8 cellular contexts compared by ENCODE assay signal in genomic region chr17:49851387-49852291, GRCh38. TPM values are rescaled to one million over a fixed set of nuclear protein-coding genes. Genes with fewer than 3 reads are reported as not detected.
A peak's percentile ranks its signal among the peaks of the same experiment; 100 is the strongest.
DNase-seq lines count a peak whose midpoint lies in the region; ATAC-seq and TF ChIP-seq lines count a peak whose summit lies in the region.

No MANE protein-coding gene starts in this region.

- 6 to 9% (median 7%) methylated on average over 43 to 55 of the region's 55 CpGs for WGBS in ovary, 3 donors
- WGBS in testis, 2 donors = 3 to 5% methylated on average over 43 to 54 of the region's 55 CpGs

- H3K27me3 ChIP-seq in HCT116 (ENCODE audit: insufficient read depth, low read length) = no peaks in the 10 kb centered on the region
- peaks cover 34% of the 10 kb centered on the region for H3K27me3 ChIP-seq in SJSA1 (replicated peaks)
- H3K27me3 ChIP-seq in ovary = no peaks in the 10 kb centered on the region
- no peaks in the 10 kb centered on the region for H3K27me3 ChIP-seq in testis

- H3K4me1 ChIP-seq in HCT116 (ENCODE audit: control insufficient read depth in 1 of 2, insufficient read depth in 2 of 2, low read length in 2 of 2) (peaks cover 0 to 8% of the 10 kb centered on the region in 2 experiments; a peak in 2 of 4 replicates), SJSA1 (replicated peaks) (peaks cover 18% of the 10 kb centered on the region), ovary (ENCODE audit: insufficient read depth) (peaks cover 1% of the 10 kb centered on the region), testis (peaks cover 4% of the 10 kb centered on the region)

- intact Hi-C loops in HCT116 (cut with micrococcal nuclease) = loop anchor here (1.0 kb wide), 1 partner anchor 284 kb away; no protein-coding TSS in a partner anchor
- intact Hi-C loops in head of caudate nucleus (cut with DNase I) = no loop called here
- intact Hi-C loops in ovary (cut with DNase I) = loop anchor here in 2 of 4 donors (5.0 to 10.0 kb wide), 3 partner anchors 144 to 287 kb away; partner anchors contain the start of genes NXPH3 (in 1 of the 2) and SLC35B1 (in 1 of the 2)
- intact Hi-C loops in testis (cut with DNase I; ENCODE audit: low total_unique reads) = loop anchor here (5.0 kb wide), 1 partner anchor 149 kb away; no protein-coding TSS in a partner anchor

- TF ChIP-seq CTCF in AG09319 (IDR thresholded peaks at IDR 0.05; ENCODE audit: low read depth, low read length) (peak; percentile 72), HCT116 (IDR thresholded peaks at IDR 0.05 in 2 of 3, conservative IDR thresholded peaks at IDR 0.05 in 1 of 3; ENCODE audit: borderline replicate concordance in 1 of 3, insufficient read depth in 1 of 3, low read depth in 2 of 3, low read length in 2 of 3) (peak; percentile 58 to 82 (median 77)), ovary (IDR thresholded peaks at IDR 0.05) (peak; percentile 29 to 46 (median 31)), testis (IDR thresholded peaks at IDR 0.05) (peak; percentile 33 to 65 (median 52))

- TF ChIP-seq EP300 in ovary (IDR thresholded peaks at IDR 0.05) = no peak

- BruUV-seq in HCT116 (replicated peaks; lab: Mats Ljungman, UMichigan) = no TSS peak

- H4K20me1 ChIP-seq in HCT116 (ENCODE audit: insufficient read depth) = no peaks in the 10 kb centered on the region

- H3K4me3 ChIP-seq in HCT116 (replicated peaks in 1 of 2; ENCODE audit: low read depth in 1 of 2, low read length in 2 of 2) (peak overlapping the region; percentile 35 to 52), SJSA1 (peak overlapping the region; percentile 47), ovary (peak overlapping the region; percentile 31), testis (peak overlapping the region; percentile 40 to 55)

- no peaks in the 10 kb centered on the region for H3K79me2 ChIP-seq in HCT116 (ENCODE audit: insufficient read depth, low read length)

- RAD21 ChIA-PET in HCT116 (lab: Charles Lee; ENCODE audit: low non-redundant PET in 1 of 2, low total read pairs in 2 of 2, uncharacterized antibody in 2 of 2, unreplicated experiment in 2 of 2) = interaction anchor here in 1 of 2 experiments (1.0 kb wide), 1 partner anchor 284 kb away, joined by 3 read pairs; no protein-coding TSS in a partner anchor

- POLR2A ChIA-PET in HCT116 (lab: Charles Lee) = no interaction called here

- TF ChIP-seq RAD21 in HCT116 (IDR thresholded peaks at IDR 0.05; ENCODE audit: low read depth) = peak; percentile 63

- no peak overlapping the region for H2AFZ ChIP-seq in HCT116 (ENCODE audit: low read depth, low read length, poor library complexity, severe bottlenecking)

- no peaks in the 10 kb centered on the region for H3K9me2 ChIP-seq in HCT116 (ENCODE audit: insufficient read depth)

- ATAC-seq in HCT116 (peak; percentile 88), GM21526 (IDR thresholded peaks at IDR 0.05; ENCODE audit: low FRiP score, unreplicated experiment) (no peak)

- peak overlapping the region; percentile 44 for H3K9ac ChIP-seq in HCT116 (ENCODE audit: low read length)

- TF ChIP-seq POLR2A in HCT116 (IDR thresholded peaks at IDR 0.05; ENCODE audit: borderline replicate concordance, extremely low read depth, insufficient read depth, insufficient read length) (no peak), ovary (IDR thresholded peaks at IDR 0.05) (no peak), testis (IDR thresholded peaks at IDR 0.05) (no peak)

- DNase-seq in AG09319 (ENCODE audit: extremely low read depth, low read depth) (peak; percentile 48), HCT116 (ENCODE audit: low read depth, low spot score) (no peak), SJSA1 (ENCODE audit: low read depth in 1 of 2, low spot score in 2 of 2) (peak; percentile 66 to 84), head of caudate nucleus (peak; percentile 16 to 80 (median 62)), ovary (peak; percentile 46 to 80 (median 77)), testis (peak; percentile 75)
- DNase-seq in activated naive CD4-positive, alpha-beta T cell (lab: John Stamatoyannopoulos, UW) = peak; percentile 30 to 63 (median 58)

- no peak overlapping the region for H3K27ac ChIP-seq in HCT116 (ENCODE audit: low read depth, low read length)
- no peak overlapping the region for H3K27ac ChIP-seq in SJSA1
- H3K27ac ChIP-seq in ovary = no peak overlapping the region
- H3K27ac ChIP-seq in testis = no peak overlapping the region

- peak overlapping the region; percentile 66 for H3K4me2 ChIP-seq in HCT116 (ENCODE audit: low read length)

- CTCF ChIA-PET in HCT116 (lab: Charles Lee) = interaction anchor here (0.7 to 1.6 kb wide), 7 partner anchors 138 to 294 kb away, joined by 3 to 8 read pairs (median 4); partner anchors contain the start of gene SLC35B1

- H3K9me3 ChIP-seq in HCT116 (ENCODE audit: control insufficient read depth in 1 of 2, insufficient read depth in 1 of 2, low read depth in 1 of 2, low read length in 2 of 2) (no peaks in the 10 kb centered on the region), SJSA1 (replicated peaks) (peaks cover 5% of the 10 kb centered on the region; the same call in 1 of the 2 replicates), ovary (no peaks in the 10 kb centered on the region), testis (no peaks in the 10 kb centered on the region)

- H3K36me3 ChIP-seq in HCT116 (ENCODE audit: control insufficient read depth in 1 of 2, insufficient read depth in 2 of 2, low read length in 2 of 2) = no peaks in the 10 kb centered on the region
- H3K36me3 ChIP-seq in SJSA1 = no peaks in the 10 kb centered on the region
- no peaks in the 10 kb centered on the region for H3K36me3 ChIP-seq in ovary
- no peaks in the 10 kb centered on the region for H3K36me3 ChIP-seq in testis (ENCODE audit: low read depth, missing control alignments)

TF ChIP-seq in HCT116, 20 proteins besides CTCF, POLR2A, EP300 and RAD21:
- TF ChIP-seq MAX (IDR thresholded peaks at IDR 0.05) (no peak), TCF7L2 (IDR thresholded peaks at IDR 0.05; ENCODE audit: borderline replicate concordance, extremely low read depth, insufficient read depth, insufficient read length) (peak; percentile 91)

RNA-seq across cellular contexts. Expression of gene TAC4, which starts 3.8 kb away (rescaled TPM):
- total RNA-seq in HCT116 (2021; ENCODE audit: unreplicated experiment) (not detected), ovary (not detected), testis (not detected)
- polyA plus RNA-seq in HCT116 (2012) = 0.17 and 0.32 TPM in 2 replicates
- not detected in 2 replicates for total RNA-seq in SJSA1 (2014; rRNA removed; shearing (Covaris generic))
- polyA plus RNA-seq in ovary (not detected), testis (ENCODE audit: insufficient read depth, low read depth, low replicate concordance) (not detected)
